ENCODE assay signal across 1 cellular context in the genomic region with DNA sequence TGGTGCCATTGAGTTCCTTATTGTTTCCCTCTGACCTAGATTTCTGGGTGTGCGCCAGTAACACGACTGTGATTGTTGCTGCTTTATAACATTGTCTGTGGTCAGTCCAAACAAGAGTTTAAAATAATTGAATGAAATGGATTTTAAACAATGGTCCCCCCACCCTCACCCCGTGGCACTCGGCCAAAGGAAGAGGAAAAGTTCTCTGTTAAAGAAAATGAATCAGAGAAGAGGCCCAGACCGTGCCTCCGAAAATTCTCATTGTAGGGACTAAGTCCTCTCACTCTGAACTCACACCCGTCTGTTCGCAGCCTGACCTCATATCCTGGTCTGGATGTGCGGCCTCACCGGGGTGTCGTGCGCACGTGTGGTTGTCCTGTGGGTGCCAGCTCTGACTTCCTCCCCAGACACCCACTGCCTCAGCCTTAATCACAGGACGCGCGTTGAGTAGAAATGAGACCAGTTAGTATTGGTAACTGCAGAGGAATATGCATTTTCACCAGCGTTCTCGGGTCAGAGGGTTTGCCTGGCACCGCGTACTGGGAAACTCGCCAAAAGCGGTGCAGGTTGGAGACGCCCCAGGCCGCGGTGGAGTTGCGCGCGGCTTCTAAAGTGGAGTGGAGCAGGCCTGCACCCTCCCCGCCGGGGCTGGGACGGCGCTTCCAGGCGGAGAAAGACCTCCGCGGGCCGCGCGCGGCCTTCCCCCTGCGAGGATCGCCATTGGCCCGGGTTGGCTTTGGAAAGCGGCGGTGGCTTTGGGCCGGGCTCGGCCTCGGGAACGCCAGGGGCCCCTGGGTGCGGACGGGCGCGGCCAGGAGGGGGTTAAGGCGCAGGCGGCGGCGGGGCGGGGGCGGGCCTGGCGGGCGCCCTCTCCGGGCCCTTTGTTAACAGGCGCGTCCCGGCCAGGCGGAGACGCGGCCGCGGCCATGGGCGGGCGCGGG.
TF ChIP-seq lines count a peak whose summit lies in the region.

TSS of gene ABL1 (plus strand) at position 884 of the 941 bp plus-strand sequence. CDS start 193 bp downstream, outside the sequence.

TF ChIP-seq in HepG2, 621 proteins besides CTCF, POLR2A, EP300 and RAD21 (continued from another document and continues in another):
- TF ChIP-seq, protein P1, sequence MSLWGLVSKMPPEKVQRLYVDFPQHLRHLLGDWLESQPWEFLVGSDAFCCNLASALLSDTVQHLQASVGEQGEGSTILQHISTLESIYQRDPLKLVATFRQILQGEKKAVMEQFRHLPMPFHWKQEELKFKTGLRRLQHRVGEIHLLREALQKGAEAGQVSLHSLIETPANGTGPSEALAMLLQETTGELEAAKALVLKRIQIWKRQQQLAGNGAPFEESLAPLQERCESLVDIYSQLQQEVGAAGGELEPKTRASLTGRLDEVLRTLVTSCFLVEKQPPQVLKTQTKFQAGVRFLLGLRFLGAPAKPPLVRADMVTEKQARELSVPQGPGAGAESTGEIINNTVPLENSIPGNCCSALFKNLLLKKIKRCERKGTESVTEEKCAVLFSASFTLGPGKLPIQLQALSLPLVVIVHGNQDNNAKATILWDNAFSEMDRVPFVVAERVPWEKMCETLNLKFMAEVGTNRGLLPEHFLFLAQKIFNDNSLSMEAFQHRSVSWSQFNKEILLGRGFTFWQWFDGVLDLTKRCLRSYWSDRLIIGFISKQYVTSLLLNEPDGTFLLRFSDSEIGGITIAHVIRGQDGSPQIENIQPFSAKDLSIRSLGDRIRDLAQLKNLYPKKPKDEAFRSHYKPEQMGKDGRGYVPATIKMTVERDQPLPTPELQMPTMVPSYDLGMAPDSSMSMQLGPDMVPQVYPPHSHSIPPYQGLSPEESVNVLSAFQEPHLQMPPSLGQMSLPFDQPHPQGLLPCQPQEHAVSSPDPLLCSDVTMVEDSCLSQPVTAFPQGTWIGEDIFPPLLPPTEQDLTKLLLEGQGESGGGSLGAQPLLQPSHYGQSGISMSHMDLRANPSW (CRISPR knock-in tag; IDR thresholded peaks at IDR 0.05; ENCODE audit: borderline replicate concordance): no peak
- no peak for TF ChIP-seq HCFC1 (IDR thresholded peaks at IDR 0.05; ENCODE audit: low read depth, low read length)
- no peak for TF ChIP-seq THAP8 (CRISPR knock-in tag; IDR thresholded peaks at IDR 0.05; ENCODE audit: borderline replicate concordance)
- TF ChIP-seq MIXL1 (CRISPR knock-in tag; IDR thresholded peaks at IDR 0.05): no peak
- 0 out of 2 replicates have a peak, but pooled peaks have one; percentile 27 for TF ChIP-seq ZNF121 (CRISPR knock-in tag; IDR thresholded peaks at IDR 0.05)
- peak; percentile 66; the same call in 1 of the 2 replicates for TF ChIP-seq NKX3-1 (CRISPR knock-in tag; IDR thresholded peaks at IDR 0.05)
- TF ChIP-seq RBM39 (IDR thresholded peaks at IDR 0.05; ENCODE audit: low read depth, low read length, poor library complexity, severe bottlenecking): no peak
- no peak for TF ChIP-seq ZNF337 (CRISPR knock-in tag; IDR thresholded peaks at IDR 0.05; ENCODE audit: borderline replicate concordance, low read depth)
- no peak for TF ChIP-seq ZSCAN25 (CRISPR knock-in tag; IDR thresholded peaks at IDR 0.05)
- TF ChIP-seq ZNF33B (CRISPR knock-in tag; IDR thresholded peaks at IDR 0.05): 0 out of 2 replicates have a peak, but pooled peaks have one; percentile 42
- peak; percentile 50; the same call in 1 of the 2 replicates for TF ChIP-seq KMT2A (CRISPR knock-in tag; IDR thresholded peaks at IDR 0.05)
- TF ChIP-seq, protein P2, sequence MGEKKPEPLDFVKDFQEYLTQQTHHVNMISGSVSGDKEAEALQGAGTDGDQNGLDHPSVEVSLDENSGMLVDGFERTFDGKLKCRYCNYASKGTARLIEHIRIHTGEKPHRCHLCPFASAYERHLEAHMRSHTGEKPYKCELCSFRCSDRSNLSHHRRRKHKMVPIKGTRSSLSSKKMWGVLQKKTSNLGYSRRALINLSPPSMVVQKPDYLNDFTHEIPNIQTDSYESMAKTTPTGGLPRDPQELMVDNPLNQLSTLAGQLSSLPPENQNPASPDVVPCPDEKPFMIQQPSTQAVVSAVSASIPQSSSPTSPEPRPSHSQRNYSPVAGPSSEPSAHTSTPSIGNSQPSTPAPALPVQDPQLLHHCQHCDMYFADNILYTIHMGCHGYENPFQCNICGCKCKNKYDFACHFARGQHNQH (CRISPR knock-in tag; IDR thresholded peaks at IDR 0.05): peak; percentile 43; the same call in 1 of the 2 replicates
- no peak for TF ChIP-seq ZNF33A (CRISPR knock-in tag; IDR thresholded peaks at IDR 0.05; ENCODE audit: borderline replicate concordance)
- TF ChIP-seq ZNF605 (CRISPR knock-in tag; IDR thresholded peaks at IDR 0.05): peak; percentile 40; the same call in 1 of the 2 replicates
- no peak for TF ChIP-seq NFE2L1 (CRISPR knock-in tag; IDR thresholded peaks at IDR 0.05; ENCODE audit: borderline replicate concordance)
- TF ChIP-seq, protein P3, sequence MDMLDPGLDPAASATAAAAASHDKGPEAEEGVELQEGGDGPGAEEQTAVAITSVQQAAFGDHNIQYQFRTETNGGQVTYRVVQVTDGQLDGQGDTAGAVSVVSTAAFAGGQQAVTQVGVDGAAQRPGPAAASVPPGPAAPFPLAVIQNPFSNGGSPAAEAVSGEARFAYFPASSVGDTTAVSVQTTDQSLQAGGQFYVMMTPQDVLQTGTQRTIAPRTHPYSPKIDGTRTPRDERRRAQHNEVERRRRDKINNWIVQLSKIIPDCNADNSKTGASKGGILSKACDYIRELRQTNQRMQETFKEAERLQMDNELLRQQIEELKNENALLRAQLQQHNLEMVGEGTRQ (IDR thresholded peaks at IDR 0.05; ENCODE audit: low read depth, low read length): no peak
- TF ChIP-seq, protein P3 (CRISPR knock-in tag; IDR thresholded peaks at IDR 0.05; ENCODE audit: borderline replicate concordance): no peak
- TF ChIP-seq PAF1 (CRISPR knock-in tag; IDR thresholded peaks at IDR 0.05): no peak
- TF ChIP-seq, protein P4, sequence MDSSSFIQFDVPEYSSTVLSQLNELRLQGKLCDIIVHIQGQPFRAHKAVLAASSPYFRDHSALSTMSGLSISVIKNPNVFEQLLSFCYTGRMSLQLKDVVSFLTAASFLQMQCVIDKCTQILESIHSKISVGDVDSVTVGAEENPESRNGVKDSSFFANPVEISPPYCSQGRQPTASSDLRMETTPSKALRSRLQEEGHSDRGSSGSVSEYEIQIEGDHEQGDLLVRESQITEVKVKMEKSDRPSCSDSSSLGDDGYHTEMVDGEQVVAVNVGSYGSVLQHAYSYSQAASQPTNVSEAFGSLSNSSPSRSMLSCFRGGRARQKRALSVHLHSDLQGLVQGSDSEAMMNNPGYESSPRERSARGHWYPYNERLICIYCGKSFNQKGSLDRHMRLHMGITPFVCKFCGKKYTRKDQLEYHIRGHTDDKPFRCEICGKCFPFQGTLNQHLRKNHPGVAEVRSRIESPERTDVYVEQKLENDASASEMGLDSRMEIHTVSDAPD (CRISPR knock-in tag; IDR thresholded peaks at IDR 0.05): no peak
- no peak for TF ChIP-seq TOPORS (CRISPR knock-in tag; IDR thresholded peaks at IDR 0.05)
- no peak for TF ChIP-seq CENPX (CRISPR knock-in tag; IDR thresholded peaks at IDR 0.05)
- peak; percentile 29; the same call in 1 of the 2 replicates for TF ChIP-seq KDM3A (CRISPR knock-in tag; IDR thresholded peaks at IDR 0.05; ENCODE audit: low read depth)
- TF ChIP-seq ELF4 (CRISPR knock-in tag; IDR thresholded peaks at IDR 0.05; ENCODE audit: borderline replicate concordance): no peak
- TF ChIP-seq ATM (IDR thresholded peaks at IDR 0.05; ENCODE audit: borderline replicate concordance): no peak
- no peak for TF ChIP-seq CEBPG (CRISPR knock-in tag; IDR thresholded peaks at IDR 0.05)
- TF ChIP-seq KLF13 (CRISPR knock-in tag; IDR thresholded peaks at IDR 0.05): no peak
- TF ChIP-seq DNMT3B (CRISPR knock-in tag; conservative IDR thresholded peaks at IDR 0.05): 0 out of 2 replicates have a peak, but pooled peaks have one; percentile 71
- no peak for TF ChIP-seq MLX (CRISPR knock-in tag; IDR thresholded peaks at IDR 0.05)
- TF ChIP-seq ZNF556 (CRISPR knock-in tag; IDR thresholded peaks at IDR 0.05; ENCODE audit: borderline replicate concordance): 0 out of 2 replicates have a peak, but pooled peaks have one; percentile 46
- TF ChIP-seq KIAA2018 (CRISPR knock-in tag; IDR thresholded peaks at IDR 0.05; ENCODE audit: borderline replicate concordance): no peak
- TF ChIP-seq ZNF34 (CRISPR knock-in tag; IDR thresholded peaks at IDR 0.05; ENCODE audit: borderline replicate concordance): no peak
- TF ChIP-seq DBP (CRISPR knock-in tag; IDR thresholded peaks at IDR 0.05; ENCODE audit: not compliant biosample characterization): peak; percentile 61
